ENCODE assay signal across 8 cellular contexts in the genomic region with DNA sequence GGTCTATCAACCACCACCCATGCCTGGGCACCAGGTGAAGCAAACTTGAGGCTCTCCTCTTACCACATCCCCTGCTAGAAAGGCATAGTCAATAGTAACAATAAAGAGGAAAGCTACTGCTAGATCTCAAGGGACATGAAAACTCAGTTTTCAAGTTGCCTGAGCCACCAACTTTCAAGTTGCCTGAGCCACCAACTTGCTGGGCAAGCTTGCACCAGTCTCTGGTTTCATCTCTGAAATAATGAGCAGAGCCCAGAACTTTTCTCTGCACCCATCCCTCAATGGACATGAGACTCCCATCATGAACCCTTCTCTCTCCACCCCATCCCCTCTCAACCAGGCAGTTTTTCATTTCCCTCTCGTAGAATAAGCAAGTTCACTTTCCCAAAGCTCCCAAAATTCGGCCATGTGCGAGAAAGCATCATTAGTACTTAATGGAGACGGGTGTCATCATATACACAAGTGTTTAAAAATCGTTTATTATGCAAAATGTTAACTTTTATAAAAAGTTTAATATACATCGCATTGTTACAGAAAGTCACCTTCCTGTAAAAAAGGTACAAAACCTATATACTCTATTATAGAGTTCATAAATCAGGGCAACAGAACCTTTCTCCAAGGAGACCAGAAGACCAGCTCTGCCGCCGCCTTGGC. TPM values are rescaled to one million over a fixed set of nuclear protein-coding genes. Genes with fewer than 3 reads are reported as not detected.
DNase-seq lines count a peak whose midpoint lies in the region; ATAC-seq, FAIRE-seq and TF ChIP-seq lines count a peak whose summit lies in the region.

No MANE protein-coding gene starts in this region.

- TF ChIP-seq CTCF in Peyer's patch (IDR thresholded peaks at IDR 0.05) (no peak), endothelial cell of umbilical vein (IDR thresholded peaks at IDR 0.05; ENCODE audit: extremely low read depth in 1 of 2, insufficient read depth in 1 of 2, low read depth in 1 of 2, low read length in 2 of 2) (no peak), ovary (IDR thresholded peaks at IDR 0.05) (no peak)

- dilution Hi-C loops in endothelial cell of umbilical vein (cut with MboI; ENCODE audit: extremely low pct_ligation_motif_present, low sequenced_read_pairs) = no loop called here

- peak overlapping the region; percentile 99 for H3K9ac ChIP-seq in endothelial cell of umbilical vein (replicated peaks; ENCODE audit: extremely low read depth, insufficient read depth, low read length)

- POLR2A ChIA-PET in endothelial cell of umbilical vein (lab: Charles Lee) = interaction anchor here (1.8 kb wide), 1 partner anchor 80 kb away, joined by 12 read pairs; no protein-coding TSS in a partner anchor

- H3K4me2 ChIP-seq in endothelial cell of umbilical vein (ENCODE audit: insufficient read depth, low read length) = peak overlapping the region; percentile 90

- no peak overlapping the region for H2AFZ ChIP-seq in endothelial cell of umbilical vein (ENCODE audit: low read depth, low read length)

- H3K79me2 ChIP-seq in endothelial cell of umbilical vein (ENCODE audit: control insufficient read depth, insufficient read depth, low read length) = peaks cover 28% of the 10 kb centered on the region

- no peaks in the 10 kb centered on the region for H3K27me3 ChIP-seq in Peyer's patch
- H3K27me3 ChIP-seq in endothelial cell of umbilical vein (ENCODE audit: control insufficient read depth in 2 of 2, insufficient read depth in 2 of 2, low read length in 2 of 2) = no peaks in the 10 kb centered on the region
- no peaks in the 10 kb centered on the region for H3K27me3 ChIP-seq in ovary

- H3K4me3 ChIP-seq in Peyer's patch (peak overlapping the region; percentile 81 to 92 (median 84)), endothelial cell of umbilical vein (replicated peaks in 1 of 3; ENCODE audit: insufficient read depth in 1 of 3, low read depth in 1 of 3, low read length in 3 of 3) (peak overlapping the region; percentile 69 to 94 (median 89)), ovary (peak overlapping the region; percentile 76)

- CTCF ChIA-PET in endothelial cell of umbilical vein (lab: Charles Lee) = interaction anchor here (1.3 to 24.8 kb wide), 4 partner anchors 9 to 77 kb away, joined by 3 to 1069 read pairs (median 9); no protein-coding TSS in a partner anchor

- intact Hi-C loops in endothelial cell of umbilical vein (cut with micrococcal nuclease) (loop anchor here (5.0 kb wide), 2 partner anchors 185 to 245 kb away; a partner anchor contains a TSS), ovary (cut with DNase I) (no loop called here)

- TF ChIP-seq POLR2A in Peyer's patch (IDR thresholded peaks at IDR 0.05) (no peak), endothelial cell of umbilical vein (IDR thresholded peaks at IDR 0.05; ENCODE audit: low read depth, low read length) (no peak), ovary (IDR thresholded peaks at IDR 0.05) (no peak)

- H3K36me3 ChIP-seq in Peyer's patch (no peaks in the 10 kb centered on the region), endothelial cell of umbilical vein (ENCODE audit: control insufficient read depth in 2 of 2, extremely low read depth in 1 of 2, insufficient read depth in 2 of 2, low read length in 2 of 2) (peaks cover 2 to 3% of the 10 kb centered on the region in 2 experiments), ovary (no peaks in the 10 kb centered on the region)

- DNase-seq in DMS53 (lab: John Stamatoyannopoulos, UW) (peak; percentile 71), Peyer's patch (no peak), endothelial cell of umbilical vein (ENCODE audit: low read depth, low spot score) (peak; percentile 39), ovary (no peak), NCI-H187 (lab: John Stamatoyannopoulos, UW) (no peak)

- no TSS peak for BruUV-seq in endothelial cell of umbilical vein (replicated peaks; lab: Mats Ljungman, UMichigan)

- H3K4me1 ChIP-seq in Peyer's patch (peaks cover 0 to 62% (median 27%) of the 10 kb centered on the region in 4 donors), endothelial cell of umbilical vein (ENCODE audit: control insufficient read depth, extremely low read depth, insufficient read depth, low read length) (peaks cover 64% of the 10 kb centered on the region), ovary (ENCODE audit: insufficient read depth) (peaks cover 24% of the 10 kb centered on the region)

- no peaks in the 10 kb centered on the region for H4K20me1 ChIP-seq in endothelial cell of umbilical vein (replicated peaks; ENCODE audit: control insufficient read depth, extremely low read depth, insufficient read depth, low read length)

- no peak for TF ChIP-seq EP300 in ovary (IDR thresholded peaks at IDR 0.05)

- ATAC-seq in HG03135 (IDR thresholded peaks at IDR 0.05; ENCODE audit: unreplicated experiment) (no peak), HG02852 (IDR thresholded peaks at IDR 0.05; ENCODE audit: unreplicated experiment) (no peak), GM21825 (IDR thresholded peaks at IDR 0.05; ENCODE audit: unreplicated experiment) (no peak)

- H3K27ac ChIP-seq in Peyer's patch (peak overlapping the region; percentile 94 to 98 (median 98)), endothelial cell of umbilical vein (ENCODE audit: insufficient read depth, low read depth, low read length) (peak overlapping the region; percentile 99), ovary (peak overlapping the region; percentile 24 to 85)

- no peaks in the 10 kb centered on the region for H3K9me1 ChIP-seq in endothelial cell of umbilical vein (replicated peaks; ENCODE audit: control insufficient read depth, extremely low read depth, insufficient read depth, low read length)

- 45 to 50% (median 48%) methylated on average over 8 of the region's 8 CpGs for WGBS in ovary, 3 donors

- FAIRE-seq in endothelial cell of umbilical vein (lab: Jason Lieb, UNC) = no peak

- H3K9me3 ChIP-seq in Peyer's patch (no peaks in the 10 kb centered on the region), endothelial cell of umbilical vein (replicated peaks; ENCODE audit: control insufficient read depth, insufficient read depth, low read length) (no peaks in the 10 kb centered on the region), ovary (no peaks in the 10 kb centered on the region)

TF ChIP-seq in endothelial cell of umbilical vein, 7 proteins besides CTCF, POLR2A, EP300 and RAD21:
- TF ChIP-seq EZH2 (IDR thresholded peaks at IDR 0.05; ENCODE audit: borderline replicate concordance, low read depth, low read length, severe bottlenecking) = no peak
- no peak for TF ChIP-seq FOS (IDR thresholded peaks at IDR 0.05; ENCODE audit: borderline replicate concordance, insufficient read depth, low read length)
- no peak for TF ChIP-seq MYC (IDR thresholded peaks at IDR 0.05; ENCODE audit: low read depth, low read length)
- TF ChIP-seq, protein P1, sequence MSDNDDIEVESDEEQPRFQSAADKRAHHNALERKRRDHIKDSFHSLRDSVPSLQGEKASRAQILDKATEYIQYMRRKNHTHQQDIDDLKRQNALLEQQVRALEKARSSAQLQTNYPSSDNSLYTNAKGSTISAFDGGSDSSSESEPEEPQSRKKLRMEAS (IDR thresholded peaks at IDR 0.05; ENCODE audit: insufficient read depth, insufficient read length) = no peak
- TF ChIP-seq JUN (IDR thresholded peaks at IDR 0.05; ENCODE audit: borderline replicate concordance, insufficient read depth, insufficient read length, low read depth) = no peak
- TF ChIP-seq POLR2AphosphoS5 (IDR thresholded peaks at IDR 0.05; ENCODE audit: insufficient read depth, low read depth, low read length) = no peak
- TF ChIP-seq GATA2 (IDR thresholded peaks at IDR 0.05; ENCODE audit: insufficient read depth, insufficient read length, low read depth, low read length) = no peak
TF ChIP-seq in endothelial cell of umbilical vein: peak in this region for 0.

RNA-seq across cellular contexts. Expression of a gene that starts 1.7 kb away (rescaled TPM):
- total RNA-seq in Peyer's patch (100 to 1,000 TPM; 121 to 224 (median 167) TPM), endothelial cell of umbilical vein (277 and 310 TPM in 2 replicates), ovary (100 to 1,000 TPM in 4 of 7 donors, 10 to 100 TPM in 3; 44.1 to 274 (median 143) TPM)
- polyA plus RNA-seq in endothelial cell of umbilical vein (783 and 971 TPM in 2 replicates), ovary (100 to 1,000 TPM in 1 of 2 donors, 10 to 100 TPM in 1; 37.9 to 257 TPM)
- polyA plus RNA-seq in endothelial cell of umbilical vein (2011; cell fraction: cytosol; rRNA removed) = 696 and 743 TPM in 2 replicates
- polyA plus RNA-seq in endothelial cell of umbilical vein (2011; cell fraction: nucleus; rRNA removed) = 934 and 1,004 TPM in 2 replicates
- 264 and 295 TPM in 2 replicates for polyA plus RNA-seq in endothelial cell of umbilical vein (2012)
- 160 and 202 TPM in 2 replicates for polyA minus RNA-seq in endothelial cell of umbilical vein
- polyA minus RNA-seq in endothelial cell of umbilical vein (2011; cell fraction: cytosol; rRNA and poly(A)+ RNA removed) = 421 TPM
- 377 and 561 TPM in 2 replicates for polyA minus RNA-seq in endothelial cell of umbilical vein (2011; cell fraction: nucleus; rRNA and poly(A)+ RNA removed)

RNA-seq across cellular contexts. Expression of a gene that starts 26.6 kb away (rescaled TPM):
- total RNA-seq in Peyer's patch (10 to 100 TPM in 3 of 4 donors, 1 to 10 TPM in 1; 6.8 to 16.4 (median 13.6) TPM), endothelial cell of umbilical vein (5.0 and 5.6 TPM in 2 replicates), ovary (1 to 10 TPM in 1 of 7 donors, under 1 TPM in 4, not detected in 2; under 0.01 to 1.1 (median 0.23) TPM)
- polyA plus RNA-seq in endothelial cell of umbilical vein (0.83 and 1.1 TPM in 2 replicates), ovary (under 1 TPM; 0.08 to 0.13 TPM)
- 0.95 and 1.2 TPM in 2 replicates for polyA plus RNA-seq in endothelial cell of umbilical vein (2011; cell fraction: cytosol; rRNA removed)
- polyA plus RNA-seq in endothelial cell of umbilical vein (2011; cell fraction: nucleus; rRNA removed) = 1.9 and 2.0 TPM in 2 replicates
- polyA plus RNA-seq in endothelial cell of umbilical vein (2012) = 1.1 and 1.6 TPM in 2 replicates
- 1.5 and 1.9 TPM in 2 replicates for polyA minus RNA-seq in endothelial cell of umbilical vein
- polyA minus RNA-seq in endothelial cell of umbilical vein (2011; cell fraction: cytosol; rRNA and poly(A)+ RNA removed) = 11.7 TPM
- 1.6 and 2.9 TPM in 2 replicates for polyA minus RNA-seq in endothelial cell of umbilical vein (2011; cell fraction: nucleus; rRNA and poly(A)+ RNA removed)

Comparison
In these comparisons a context has a peak if more than half of its experiments do, and no peak if none do; other contexts are left out.
1. DNase-seq: peak in DMS53 (single experiment) and endothelial cell of umbilical vein (single experiment); none in Peyer's patch (0 of 3), ovary (0 of 5) and NCI-H187 (0 of 2).
2. Peak in every context shown above with its lines, with median percentiles within 50 percentile points of each other: H3K27ac ChIP-seq and H3K4me3 ChIP-seq.